8 cellular contexts compared by ENCODE assay signal in genomic region chr13:36345438-36346221, GRCh38. TPM values are rescaled to one million over a fixed set of nuclear protein-coding genes. Genes with fewer than 3 reads are reported as not detected.
DNase-seq lines count a peak whose midpoint lies in the region; ATAC-seq and TF ChIP-seq lines count a peak whose summit lies in the region.

No MANE protein-coding gene starts in this region.

- peaks cover 8% of the 10 kb centered on the region for H4K20me1 ChIP-seq in neural progenitor cell (ENCODE audit: low read depth)

- TF ChIP-seq CTCF in neural progenitor cell (IDR thresholded peaks at IDR 0.05), result no peak

- peak overlapping the region; percentile 77 for H3K4me3 ChIP-seq in neural progenitor cell

- H3K4me2 ChIP-seq in neural progenitor cell, result peak overlapping the region; percentile 73

- peaks cover 5% of the 10 kb centered on the region for H3F3A ChIP-seq in neural progenitor cell (ENCODE audit: low read depth)

- H3K4me3 Mint-ChIP-seq in neural progenitor cell, result peak overlapping the region; percentile 95

- H3K4me1 ChIP-seq in neural progenitor cell, result peaks cover 3% of the 10 kb centered on the region

- H3K9ac ChIP-seq in neural progenitor cell, result peak overlapping the region; percentile 24

- H2AFZ ChIP-seq in neural progenitor cell (replicated peaks), result peak overlapping the region; percentile 94

- no peaks in the 10 kb centered on the region for H3K27me3 Mint-ChIP-seq in neural progenitor cell (ENCODE audit: insufficient read depth, low read depth)

- peaks cover 18% of the 10 kb centered on the region for H3K27me3 ChIP-seq in neural progenitor cell

- peaks cover 17% of the 10 kb centered on the region for H3K4me1 Mint-ChIP-seq in neural progenitor cell

- H3K9me3 Mint-ChIP-seq in activated naive CD4-positive, alpha-beta T cell treated with anti-CD3 and anti-CD28 coated beads, Interleukin-2, amount 50 U/mL, for 72 hours, result no peaks in the 10 kb centered on the region
- H3K9me3 Mint-ChIP-seq in neural progenitor cell, result peaks cover 4% of the 10 kb centered on the region

- POLR2A ChIA-PET in HEK293T (lab: Yijun Ruan, JAX), result interaction anchor here (2.1 kb wide), 1 partner anchor 14 kb away, joined by 15 read pairs; no protein-coding TSS in a partner anchor

- peaks cover 0 to 6% of the 10 kb centered on the region in 2 donors for H3K36me3 Mint-ChIP-seq in activated naive CD4-positive, alpha-beta T cell treated with anti-CD3 and anti-CD28 coated beads, Interleukin-2, amount 50 U/mL, for 72 hours
- H3K36me3 Mint-ChIP-seq in neural progenitor cell, result peaks cover 15% of the 10 kb centered on the region

- no peaks in the 10 kb centered on the region for H3K36me3 ChIP-seq in neural progenitor cell

- H3K79me2 ChIP-seq in neural progenitor cell (ENCODE audit: low read depth), result peaks cover 47% of the 10 kb centered on the region

- H3K9me3 ChIP-seq in neural progenitor cell (ENCODE audit: low read depth), result no peaks in the 10 kb centered on the region

- CTCF ChIA-PET in HEK293T (lab: Yijun Ruan, JAX), result no interaction called here

- peak overlapping the region; percentile 19 for H3K27ac ChIP-seq in neural progenitor cell
- H3K27ac ChIP-seq in temporal lobe (ENCODE audit: low read depth, low read length), result peak overlapping the region; percentile 97

- H3K27ac Mint-ChIP-seq in activated naive CD4-positive, alpha-beta T cell treated with anti-CD3 and anti-CD28 coated beads, Interleukin-2, amount 50 U/mL, for 72 hours, result peak overlapping the region; percentile 92 to 94
- peak overlapping the region; percentile 90 for H3K27ac Mint-ChIP-seq in neural progenitor cell

- ATAC-seq in activated naive CD4-positive, alpha-beta T cell treated with anti-CD3 and anti-CD28 coated beads, Interleukin-2, amount 50 U/mL, for 72 hours, result peak; percentile 21 to 25
- no peak for ATAC-seq in HG03442 (IDR thresholded peaks at IDR 0.05; ENCODE audit: unreplicated experiment)

- DNase-seq in AML-193 (lab: John Stamatoyannopoulos, UW) (peak; percentile 73 to 81), HEK293T (ENCODE audit: extremely low spot score) (peak; percentile 39), SHP77 (lab: John Stamatoyannopoulos, UW) (peak; percentile 37 to 55), globus pallidus (ENCODE audit: low spot score) (peak; percentile 79), neural progenitor cell (ENCODE audit: low spot score) (peak; percentile 81)
- peak in 1 of 2 donors; percentile 41 for DNase-seq in activated naive CD4-positive, alpha-beta T cell treated with anti-CD3 and anti-CD28 coated beads, Interleukin-2, amount 50 U/mL, for 72 hours (ENCODE audit: low spot score in 2 of 2)

TF ChIP-seq in HEK293T, 16 proteins besides CTCF, POLR2A, EP300 and RAD21:
- no peak for TF ChIP-seq ELF4 (IDR thresholded peaks at IDR 0.05)
- peak; percentile 79 for TF ChIP-seq L3MBTL2 (conservative IDR thresholded peaks at IDR 0.05)

RNA-seq across cellular contexts. Expression of gene SPART, which starts 0.6 kb away (rescaled TPM):
- total RNA-seq in activated naive CD4-positive, alpha-beta T cell treated with anti-CD3 and anti-CD28 coated beads, Interleukin-2, amount 50 U/mL, for 72 hours, result 10 to 100 TPM; 21.9 to 23.9 TPM
- total RNA-seq in neural progenitor cell (ENCODE audit: low replicate concordance) (48.1 and 70.9 TPM in 2 replicates), temporal lobe (17.9 TPM)

RNA-seq across cellular contexts. Expression of gene CCDC169, which starts 48.0 kb away (rescaled TPM):
- under 1 TPM; 0.46 to 0.62 TPM for total RNA-seq in activated naive CD4-positive, alpha-beta T cell treated with anti-CD3 and anti-CD28 coated beads, Interleukin-2, amount 50 U/mL, for 72 hours
- total RNA-seq in neural progenitor cell (ENCODE audit: low replicate concordance) (5.0 and 6.3 TPM in 2 replicates), temporal lobe (3.4 TPM)
